ENCODE assay signal across 13 cellular contexts in genomic region chr6:31712296-31712695, GRCh38. TPM values are rescaled to one million over a fixed set of nuclear protein-coding genes. Genes with fewer than 3 reads are reported as not detected.
A peak's percentile ranks its signal among the peaks of the same experiment; 100 is the strongest.
DNase-seq lines count a peak whose midpoint lies in the region; ATAC-seq, FAIRE-seq and TF ChIP-seq lines count a peak whose summit lies in the region.
"Had no signal": no experiment of that assay in that cellular context is flagged by ENCODE, and none has a peak within 500 bp of the region (broad histone marks: within the 10 kb centered on the region; RNA-seq: fewer than 3 reads in every experiment).

No MANE protein-coding gene starts in this region.

- H3K4me2 ChIP-seq in Loucy (ENCODE audit: low read depth, low read length, poor library complexity, severe bottlenecking) (no peak overlapping the region), osteoblast (ENCODE audit: insufficient read depth, low read length) (no peak overlapping the region)

- no peaks in the 10 kb centered on the region for H3K9me2 ChIP-seq in Loucy (replicated peaks; ENCODE audit: low read depth, low read length)

- H3K27me3 ChIP-seq in Loucy (ENCODE audit: insufficient read depth, low read length, poor library complexity, severe bottlenecking) = no peaks in the 10 kb centered on the region
- no peaks in the 10 kb centered on the region for H3K27me3 ChIP-seq in bronchial epithelial cell (ENCODE audit: control insufficient read depth, insufficient read depth, low read length)
- peaks cover 12% of the 10 kb centered on the region for H3K27me3 ChIP-seq in osteoblast (ENCODE audit: insufficient read depth, low read length)

- H3F3A ChIP-seq in Loucy (ENCODE audit: low read depth) = no peaks in the 10 kb centered on the region

- peak; percentile 75 for FAIRE-seq in bronchial epithelial cell (lab: Jason Lieb, UNC)

- DNase-seq in DMS53 (lab: John Stamatoyannopoulos, UW) (peak; percentile 46), DMS53 treated with DMSO at 0.1 percent for 48 hours (lab: John Stamatoyannopoulos, UW; ENCODE audit: unreplicated experiment) (no peak), bronchial epithelial cell (ENCODE audit: low read depth) (no peak), osteoblast (ENCODE audit: insufficient read length, low spot score, missing footprints) (peak; percentile 75), NOMO-1 (lab: John Stamatoyannopoulos, UW; ENCODE audit: unreplicated experiment in 2 of 2) (no peak), mucosa of gallbladder (ENCODE audit: low spot score) (no peak)
- DNase-seq: SHP77 treated with DMSO at 0.1 percent for 48 hours had no signal

- no peak overlapping the region for H3K4me3 ChIP-seq in Loucy (ENCODE audit: low read length, poor library complexity, severe bottlenecking)
- no peak overlapping the region for H3K4me3 ChIP-seq in bronchial epithelial cell (ENCODE audit: low read depth, low read length)
- H3K4me3 ChIP-seq in osteoblast (ENCODE audit: insufficient read depth, low read length) = no peak overlapping the region
- H3K4me3 ChIP-seq: esophagus muscularis mucosa, lung had no signal

- H3K9me3 ChIP-seq in Loucy (ENCODE audit: insufficient read depth, low read depth, low read length) (no peaks in the 10 kb centered on the region), osteoblast (ENCODE audit: low read depth, low read length) (no peaks in the 10 kb centered on the region)
- H3K9me3 ChIP-seq: esophagus muscularis mucosa had no signal

- H3K79me2 ChIP-seq in Loucy (ENCODE audit: insufficient read depth, low read length) (no peaks in the 10 kb centered on the region), osteoblast (ENCODE audit: insufficient read depth, low read length) (no peaks in the 10 kb centered on the region)

- H2AFZ ChIP-seq in Loucy (ENCODE audit: low read length) (no peak overlapping the region), osteoblast (ENCODE audit: low read length) (no peak overlapping the region)

- no peaks in the 10 kb centered on the region for H4K20me1 ChIP-seq in Loucy (ENCODE audit: insufficient read depth, low read length, poor library complexity, severe bottlenecking)
- no peaks in the 10 kb centered on the region for H4K20me1 ChIP-seq in osteoblast (ENCODE audit: insufficient read depth, low read length)

- H3K36me3 ChIP-seq in Loucy (ENCODE audit: insufficient read depth, low read length) (no peaks in the 10 kb centered on the region), bronchial epithelial cell (ENCODE audit: control insufficient read depth, insufficient read depth, low read length) (no peaks in the 10 kb centered on the region), osteoblast (ENCODE audit: insufficient read depth, low read length) (no peaks in the 10 kb centered on the region)
- H3K36me3 ChIP-seq: esophagus muscularis mucosa had no signal

- TF ChIP-seq CTCF in Loucy (conservative IDR thresholded peaks at IDR 0.05; ENCODE audit: low read length) (peak; percentile 59), bronchial epithelial cell (IDR thresholded peaks at IDR 0.05; ENCODE audit: insufficient read depth, low read length, severe bottlenecking) (peak; percentile 57), osteoblast (IDR thresholded peaks at IDR 0.05; ENCODE audit: extremely low read depth, low read depth, low read length) (peak; percentile 36)

- H3K9ac ChIP-seq in Loucy (ENCODE audit: low read depth, low read length, poor library complexity, severe bottlenecking) = peak overlapping the region; percentile 3

- ATAC-seq in HG03520 (IDR thresholded peaks at IDR 0.05; ENCODE audit: unreplicated experiment) = no peak

- H3K27ac ChIP-seq in osteoblast (ENCODE audit: low read depth, low read length) = no peak overlapping the region
- H3K27ac ChIP-seq: esophagus muscularis mucosa had no signal

- peaks cover 40% of the 10 kb centered on the region for H3K4me1 ChIP-seq in Loucy (ENCODE audit: insufficient read depth, low read length, poor library complexity, severe bottlenecking)
- H3K4me1 ChIP-seq in osteoblast (ENCODE audit: insufficient read depth, low read length) = no peaks in the 10 kb centered on the region
- H3K4me1 ChIP-seq: esophagus muscularis mucosa had no signal

RNA-seq across cellular contexts. Expression of gene LY6G6D, which starts 2.9 kb away (rescaled TPM):
- total RNA-seq in bronchial epithelial cell (not detected in 2 replicates), osteoblast (not detected in 2 replicates), mucosa of gallbladder (not detected)
- total RNA-seq: A673; activated T-helper 2 cell treated with anti-CD3 and anti-CD28 coated beads, Interferon-gamma antibody, Interleukin-2, Interleukin-4, amounts not matched to agents 10 μg/mL and 5 μg/mL and 100 μg/mL, durations not matched to agents 14 hours and 24 hours and 36 hours; esophagus muscularis mucosa; lung had no signal

RNA-seq across cellular contexts. Expression of gene LY6G6F, which starts 5.6 kb away (rescaled TPM):
- total RNA-seq in bronchial epithelial cell = not detected in 2 replicates
- not detected in 2 replicates for total RNA-seq in osteoblast
- total RNA-seq in mucosa of gallbladder = not detected
- total RNA-seq: A673; activated T-helper 2 cell treated with anti-CD3 and anti-CD28 coated beads, Interferon-gamma antibody, Interleukin-2, Interleukin-4, amounts not matched to agents 10 μg/mL and 5 μg/mL and 100 μg/mL, durations not matched to agents 14 hours and 24 hours and 36 hours; esophagus muscularis mucosa had no signal

RNA-seq across cellular contexts. Expression of gene ABHD16A, which starts 9.2 kb away (rescaled TPM):
- 32.9 and 66.2 TPM in 2 replicates for total RNA-seq in bronchial epithelial cell
- total RNA-seq in osteoblast = 41.0 and 43.4 TPM in 2 replicates
- total RNA-seq in mucosa of gallbladder = 103 TPM

RNA-seq across cellular contexts. Expression of gene LY6G6C, which starts 9.2 kb away (rescaled TPM):
- total RNA-seq in bronchial epithelial cell (0.38 TPM in 1 of 2 replicates, not detected in the other), osteoblast (not detected in 2 replicates), mucosa of gallbladder (not detected)
- total RNA-seq: activated T-helper 2 cell treated with anti-CD3 and anti-CD28 coated beads, Interferon-gamma antibody, Interleukin-2, Interleukin-4, amounts not matched to agents 10 μg/mL and 5 μg/mL and 100 μg/mL, durations not matched to agents 14 hours and 24 hours and 36 hours; esophagus muscularis mucosa; lung had no signal

RNA-seq across cellular contexts. Expression of gene MPIG6B, which starts 10.9 kb away (rescaled TPM):
- under 0.01 TPM in 1 of 2 replicates, not detected in the other for total RNA-seq in bronchial epithelial cell
- not detected in 2 replicates for total RNA-seq in osteoblast
- total RNA-seq in mucosa of gallbladder = 0.37 TPM
- total RNA-seq: A673; activated T-helper 2 cell treated with anti-CD3 and anti-CD28 coated beads, Interferon-gamma antibody, Interleukin-2, Interleukin-4, amounts not matched to agents 10 μg/mL and 5 μg/mL and 100 μg/mL, durations not matched to agents 14 hours and 24 hours and 36 hours; esophagus muscularis mucosa had no signal

Comparison
In these comparisons a context has a peak if more than half of its experiments do, and no peak if none do; other contexts are left out.
1. DNase-seq: peak in DMS53 (single experiment) and osteoblast (single experiment); none in DMS53 treated with DMSO at 0.1 percent for 48 hours (single experiment), bronchial epithelial cell (single experiment), NOMO-1 (0 of 2) and mucosa of gallbladder (single experiment).
2. Peak in every context shown above with its lines, with median percentiles within 50 percentile points of each other: CTCF ChIP-seq.